27 cellular contexts compared by ENCODE assay signal in genomic region chr14:104145826-104146642, GRCh38. TPM values are rescaled to one million over a fixed set of nuclear protein-coding genes. Genes with fewer than 3 reads are reported as not detected.
A peak's percentile ranks its signal among the peaks of the same experiment; 100 is the strongest.
DNase-seq lines count a peak whose midpoint lies in the region; ATAC-seq and TF ChIP-seq lines count a peak whose summit lies in the region.
"Had no signal": no experiment of that assay in that cellular context is flagged by ENCODE, and none has a peak within 500 bp of the region (broad histone marks: within the 10 kb centered on the region; RNA-seq: fewer than 3 reads in every experiment).

No MANE protein-coding gene starts in this region.

- CTCF ChIA-PET in GM10248 (lab: Yijun Ruan, JAX), result no interaction called here

- ATAC-seq in natural killer cell treated with Interleukin-12 subunit alpha and Interleukin-12 subunit beta and Interleukin-15 and Interleukin-18, amount 100 ng/mL, for 72 hours, result no peak
- ATAC-seq in natural killer cell (no peak), mucosa of descending colon (no peak), upper lobe of right lung (no peak), HG02759 (IDR thresholded peaks at IDR 0.05; ENCODE audit: unreplicated experiment) (no peak)
- ATAC-seq: activated CD8-positive, alpha-beta T cell treated with anti-CD3 and anti-CD28 coated beads for 36 hours; gastrocnemius medialis; HCT116; lower lobe of right lung; stimulated activated naive CD8-positive, alpha-beta T cell treated with anti-CD3 and anti-CD28 coated beads, Interleukin-15, Interleukin-2, amounts not matched to agents 100 U/mL and 50 U/mL, for 24 hours had no signal

- intact Hi-C loops in natural killer cell (cut with micrococcal nuclease) (no loop called here), cardiac septum (cut with DNase I) (no loop called here), mucosa of descending colon (cut with DNase I, micrococcal nuclease) (no loop called here), upper lobe of right lung (cut with DNase I) (no loop called here)

- H3K36me3 ChIP-seq in mucosa of descending colon (ENCODE audit: low read depth) (no peaks in the 10 kb centered on the region), upper lobe of right lung (no peaks in the 10 kb centered on the region)
- H3K36me3 ChIP-seq: gastrocnemius medialis, lower lobe of right lung, thyroid gland had no signal

- H3K4me1 ChIP-seq in mucosa of descending colon (ENCODE audit: low read depth) (no peaks in the 10 kb centered on the region), upper lobe of right lung (peaks cover 9% of the 10 kb centered on the region)
- H3K4me1 ChIP-seq: gastrocnemius medialis, lower lobe of right lung had no signal

- no peaks in the 10 kb centered on the region for H3K9me3 Mint-ChIP-seq in natural killer cell treated with Interleukin-12 subunit alpha and Interleukin-12 subunit beta and Interleukin-15 and Interleukin-18, amount 100 ng/mL, for 72 hours
- H3K9me3 Mint-ChIP-seq in natural killer cell, result no peaks in the 10 kb centered on the region
- H3K9me3 Mint-ChIP-seq: activated CD8-positive, alpha-beta T cell treated with anti-CD3 and anti-CD28 coated beads for 36 hours; T-helper 2 cell treated with Interferon-gamma antibody and Interleukin-4, amounts not matched to agents 5 μg/mL and 100 μg/mL, for 36 hours had no signal

- no peak overlapping the region for H3K27ac ChIP-seq in upper lobe of right lung
- H3K27ac ChIP-seq: BLaER1 treated with 17β-estradiol and CSF1 and Interleukin-3, amounts not matched to agents 10 nM and 100 nM; gastrocnemius medialis; lower lobe of right lung; thyroid gland had no signal

- H3K4me3 ChIP-seq in mucosa of descending colon, result no peak overlapping the region
- no peak overlapping the region for H3K4me3 ChIP-seq in upper lobe of right lung
- H3K4me3 ChIP-seq: BLaER1 treated with 17β-estradiol and CSF1 and Interleukin-3, amounts not matched to agents 10 nM and 100 nM; gastrocnemius medialis; lower lobe of right lung; thyroid gland had no signal

- no peaks in the 10 kb centered on the region for H3K27me3 Mint-ChIP-seq in natural killer cell treated with Interleukin-12 subunit alpha and Interleukin-12 subunit beta and Interleukin-15 and Interleukin-18, amount 100 ng/mL, for 72 hours
- no peaks in the 10 kb centered on the region for H3K27me3 Mint-ChIP-seq in natural killer cell (ENCODE audit: low read depth in 2 of 2)
- H3K27me3 Mint-ChIP-seq: activated CD8-positive, alpha-beta T cell treated with anti-CD3 and anti-CD28 coated beads for 36 hours had no signal

- H3K4me1 Mint-ChIP-seq in natural killer cell treated with Interleukin-12 subunit alpha and Interleukin-12 subunit beta and Interleukin-15 and Interleukin-18, amount 100 ng/mL, for 72 hours (ENCODE audit: low read depth in 2 of 2), result no peaks in the 10 kb centered on the region
- H3K4me1 Mint-ChIP-seq in natural killer cell, result no peaks in the 10 kb centered on the region

- no peaks in the 10 kb centered on the region for H3K27me3 ChIP-seq in upper lobe of right lung
- H3K27me3 ChIP-seq: BLaER1 treated with 17β-estradiol and CSF1 and Interleukin-3, amounts not matched to agents 10 nM and 100 nM; thyroid gland had no signal

- TF ChIP-seq CTCF in natural killer cell (IDR thresholded peaks at IDR 0.05) (no peak), mucosa of descending colon (IDR thresholded peaks at IDR 0.05) (no peak), upper lobe of right lung (IDR thresholded peaks at IDR 0.05) (no peak), GM10248 (IDR thresholded peaks at IDR 0.05; ENCODE audit: control extremely low read depth, extremely low read depth, low read depth, missing control alignments) (no peak)

- H3K9me3 ChIP-seq in mucosa of descending colon (no peaks in the 10 kb centered on the region), upper lobe of right lung (no peaks in the 10 kb centered on the region)
- H3K9me3 ChIP-seq: BLaER1 treated with 17β-estradiol and CSF1 and Interleukin-3, amounts not matched to agents 10 nM and 100 nM; gastrocnemius medialis; lower lobe of right lung; thyroid gland had no signal

- H3K27ac Mint-ChIP-seq in natural killer cell treated with Interleukin-12 subunit alpha and Interleukin-12 subunit beta and Interleukin-15 and Interleukin-18, amount 100 ng/mL, for 72 hours, result no peak overlapping the region
- H3K27ac Mint-ChIP-seq in natural killer cell, result no peak overlapping the region
- H3K27ac Mint-ChIP-seq: activated CD8-positive, alpha-beta T cell treated with anti-CD3 and anti-CD28 coated beads for 36 hours; T-helper 2 cell treated with Interferon-gamma antibody and Interleukin-4, amounts not matched to agents 5 μg/mL and 100 μg/mL, for 36 hours had no signal

- peak; percentile 56 for DNase-seq in natural killer cell treated with Interleukin-12 subunit alpha and Interleukin-12 subunit beta and Interleukin-15 and Interleukin-18, amount 100 ng/mL, for 72 hours (ENCODE audit: low spot score)
- DNase-seq in natural killer cell, result no peak
- peak; percentile 66 for DNase-seq in cardiac septum (ENCODE audit: low spot score)
- peak in 2 of 3 donors; percentile 9 to 27 for DNase-seq in mucosa of descending colon
- DNase-seq in upper lobe of right lung, result peak; percentile 53
- DNase-seq in GM10248 (ENCODE audit: extremely low spot score), result no peak
- no peak for DNase-seq in NCI-H524 treated with DMSO at 0.1 percent for 48 hours (lab: John Stamatoyannopoulos, UW)
- DNase-seq: activated CD4-positive, CD25-positive, alpha-beta regulatory T cell; activated CD8-positive, alpha-beta T cell treated with anti-CD3 and anti-CD28 coated beads for 36 hours; activated naive CD4-positive, alpha-beta T cell treated with Interleukin-2 at 50 U/mL for 16 hours; Calu3; cortex of kidney; gastrocnemius medialis; hippocampal formation; NCI-H1048; NCI-H187; NCI-H748 treated with DMSO at 0.1 percent for 48 hours; nucleus accumbens; RPMI8226 had no signal

- H3K4me3 Mint-ChIP-seq in natural killer cell treated with Interleukin-12 subunit alpha and Interleukin-12 subunit beta and Interleukin-15 and Interleukin-18, amount 100 ng/mL, for 72 hours, result no peak overlapping the region
- no peak overlapping the region for H3K4me3 Mint-ChIP-seq in natural killer cell
- H3K4me3 Mint-ChIP-seq: activated CD8-positive, alpha-beta T cell treated with anti-CD3 and anti-CD28 coated beads for 36 hours; T-helper 2 cell treated with Interferon-gamma antibody and Interleukin-4, amounts not matched to agents 5 μg/mL and 100 μg/mL, for 36 hours had no signal

- POLR2A ChIA-PET in GM10248 (lab: Yijun Ruan, JAX), result no interaction called here

- H3K36me3 Mint-ChIP-seq in natural killer cell treated with Interleukin-12 subunit alpha and Interleukin-12 subunit beta and Interleukin-15 and Interleukin-18, amount 100 ng/mL, for 72 hours, result no peaks in the 10 kb centered on the region
- no peaks in the 10 kb centered on the region for H3K36me3 Mint-ChIP-seq in natural killer cell

RNA-seq across cellular contexts. Expression of gene KIF26A, which starts 7.6 kb away (rescaled TPM):
- not detected for total RNA-seq in natural killer cell treated with Interleukin-12 subunit alpha and Interleukin-12 subunit beta and Interleukin-15 and Interleukin-18, amount 100 ng/mL, for 72 hours
- total RNA-seq in natural killer cell (not detected), cardiac septum (6.8 TPM), mucosa of descending colon (1 to 10 TPM; 3.8 to 7.7 (median 6.5) TPM), upper lobe of right lung (5.9 TPM)
- total RNA-seq: LHCN-M2 had no signal

Comparison
In these comparisons a context has a peak if more than half of its experiments do, and no peak if none do; other contexts are left out.
1. DNase-seq: peak in natural killer cell treated with Interleukin-12 subunit alpha and Interleukin-12 subunit beta and Interleukin-15 and Interleukin-18, amount 100 ng/mL, for 72 hours (single experiment), cardiac septum (single experiment), mucosa of descending colon (2 of 3) and upper lobe of right lung (single experiment); none in natural killer cell (single experiment), GM10248 (single experiment) and NCI-H524 treated with DMSO at 0.1 percent for 48 hours (single experiment).